18 cellular contexts compared by ENCODE assay signal in genomic region chr15:70078578-70079417, GRCh38. TPM values are rescaled to one million over a fixed set of nuclear protein-coding genes. Genes with fewer than 3 reads are reported as not detected.
DNase-seq lines count a peak whose midpoint lies in the region; ATAC-seq and TF ChIP-seq lines count a peak whose summit lies in the region.
"Had no signal": no experiment of that assay in that cellular context is flagged by ENCODE, and none has a peak within 500 bp of the region (broad histone marks: within the 10 kb centered on the region; RNA-seq: fewer than 3 reads in every experiment).

No MANE protein-coding gene starts in this region.

- H3K9me3 ChIP-seq in HEK293 (ENCODE audit: control insufficient read depth, insufficient read depth, low read depth, low read length) (no peaks in the 10 kb centered on the region), colonic mucosa (no peaks in the 10 kb centered on the region), mucosa of descending colon (no peaks in the 10 kb centered on the region), Karpas-422 (ENCODE audit: low read length) (no peaks in the 10 kb centered on the region), H9 (ENCODE audit: control insufficient read depth, low read depth, low read length) (no peaks in the 10 kb centered on the region)
- H3K9me3 ChIP-seq: heart right ventricle, right atrium auricular region, testis had no signal

- H3K56ac ChIP-seq in H9 (ENCODE audit: insufficient read length, low read depth, low read length) = no peak overlapping the region

- H3K9ac ChIP-seq in colonic mucosa (ENCODE audit: low read depth in 2 of 2, low read length in 2 of 2) = no peak overlapping the region
- H3K9ac ChIP-seq in Karpas-422 (ENCODE audit: low read length) = no peak overlapping the region
- H3K9ac ChIP-seq in H9 (ENCODE audit: extremely low read depth, insufficient read length, low read length) = no peak overlapping the region

- intact Hi-C loops in colonic mucosa (cut with DNase I) (no loop called here), mucosa of descending colon (cut with DNase I, micrococcal nuclease) (no loop called here)

- H2AFZ ChIP-seq in Karpas-422 (ENCODE audit: low read length) (no peak overlapping the region), H9 (ENCODE audit: low read length) (no peak overlapping the region)

- no peak overlapping the region for H3T11ph ChIP-seq in H9 (ENCODE audit: low read length)

- peak overlapping the region; percentile 55 for H3K27ac Mint-ChIP-seq in stimulated activated memory B cell treated with anti-CD40 and anti-IgM and Interleukin-4, amounts not matched to agents 10 μg/mL and 1 μg/mL and 100 μg/mL, for 72 hours
- H3K27ac Mint-ChIP-seq in H9 = 0 out of 7 replicates have a peak overlapping the region, but pooled peaks of 1 of the 3 experiments have one; percentile 28

- WGBS in H9 (ENCODE audit: extremely low coverage, insufficient read length, low lambda C conversion rate) = no CpG with 5 or more reads among the region's 13 CpGs

- H4K8ac ChIP-seq in H9 (replicated peaks; ENCODE audit: insufficient read length, low read depth, low read length) = no peak overlapping the region

- H3K23ac ChIP-seq in H9 (ENCODE audit: insufficient read length, low read depth, low read length) = no peak overlapping the region

- H3K14ac ChIP-seq in H9 (ENCODE audit: insufficient read depth, low read length) = no peak overlapping the region

- POLR2A ChIA-PET in HEK293 (lab: Yijun Ruan, JAX) = interaction anchor here (0.5 to 1.8 kb wide), 3 partner anchors 9 to 1776 kb away, joined by 3 to 6 read pairs (median 3); partner anchors contain the start of gene TLE3

- H3K4me3 Mint-ChIP-seq in stimulated activated memory B cell treated with anti-CD40 and anti-IgM and Interleukin-4, amounts not matched to agents 10 μg/mL and 1 μg/mL and 100 μg/mL, for 72 hours = no peak overlapping the region
- H3K4me3 Mint-ChIP-seq in H9 = no peak overlapping the region

- H3K4me2 ChIP-seq in Karpas-422 (ENCODE audit: low read depth, low read length, poor library complexity, severe bottlenecking) (no peak overlapping the region), H9 (ENCODE audit: insufficient read depth, insufficient read length, low read length) (no peak overlapping the region)

- H2BK5ac ChIP-seq in H9 (ENCODE audit: insufficient read length, low read length) = no peak overlapping the region

- DNase-seq in colonic mucosa (peak; percentile 50), mucosa of descending colon (peak in 1 of 3 donors; percentile 31), Karpas-422 (no peak), NCI-H2029 treated with DMSO at 0.1 percent for 48 hours (lab: John Stamatoyannopoulos, UW) (no peak), H9 (no peak)
- DNase-seq in stimulated activated CD4-positive, alpha-beta T cell treated with anti-CD3 and anti-CD28 coated beads, Interleukin-1b, Interleukin-23, amount 100 ng/mL, for 48 hours = no peak
- DNase-seq: activated CD4-positive, alpha-beta T cell treated with anti-CD3 and anti-CD28 coated beads for 1 hour; HCEC 1CT; heart right ventricle; NCI-H1105 treated with DMSO at 0.1 percent for 48 hours; NCI-H510A treated with DMSO at 0.1 percent for 48 hours; T1000; testis had no signal

- no peak overlapping the region for H2AK5ac ChIP-seq in H9 (ENCODE audit: insufficient read length, low read length)

- no peak overlapping the region for H2BK15ac ChIP-seq in H9 (ENCODE audit: low read depth, low read length)

- CTCF ChIA-PET in HEK293 (lab: Yijun Ruan, JAX) = interaction anchor here (0.7 to 0.9 kb wide), 3 partner anchors 25 to 878 kb away, joined by 3 read pairs; no protein-coding TSS in a partner anchor

- H3K27me3 ChIP-seq in colonic mucosa (no peaks in the 10 kb centered on the region), Karpas-422 (ENCODE audit: low read length) (no peaks in the 10 kb centered on the region), H9 (ENCODE audit: insufficient read depth, low read length) (no peaks in the 10 kb centered on the region)
- H3K27me3 ChIP-seq: heart right ventricle, right atrium auricular region, testis had no signal

- H2BK12ac ChIP-seq in H9 (ENCODE audit: insufficient read length, low read depth, low read length) = no peak overlapping the region

- no peaks in the 10 kb centered on the region for H3K79me2 ChIP-seq in Karpas-422 (ENCODE audit: low read length)
- H3K79me2 ChIP-seq in H9 (ENCODE audit: insufficient read depth, low read length) = peaks cover 3% of the 10 kb centered on the region; the same call in 1 of the 2 replicates

- H3K9me2 ChIP-seq in Karpas-422 (replicated peaks; ENCODE audit: insufficient read depth, low read length) = no peaks in the 10 kb centered on the region

- H3K79me1 ChIP-seq in H9 (ENCODE audit: insufficient read depth, low read depth, low read length, poor library complexity, severe bottlenecking) = peaks cover 12% of the 10 kb centered on the region

- peak; percentile 60 for ATAC-seq in mucosa of descending colon
- no peak for ATAC-seq in stimulated activated memory B cell treated with anti-CD40 and anti-IgM and Interleukin-4, amounts not matched to agents 10 μg/mL and 1 μg/mL and 100 μg/mL, for 72 hours
- ATAC-seq: activated naive CD4-positive, alpha-beta T cell treated with anti-CD3 and anti-CD28 coated beads, Interleukin-2, amount 50 U/mL, for 72 hours had no signal

- H2BK20ac ChIP-seq in H9 (ENCODE audit: low read depth, low read length, poor library complexity, severe bottlenecking) = no peak overlapping the region

- H4K91ac ChIP-seq in H9 (ENCODE audit: insufficient read length, low read depth, low read length) = no peak overlapping the region

- peaks cover 65% of the 10 kb centered on the region for H3K4me1 Mint-ChIP-seq in stimulated activated memory B cell treated with anti-CD40 and anti-IgM and Interleukin-4, amounts not matched to agents 10 μg/mL and 1 μg/mL and 100 μg/mL, for 72 hours
- H3K4me1 Mint-ChIP-seq in H9 = peaks cover 62 to 70% of the 10 kb centered on the region in 2 experiments

- no peak overlapping the region for H2BK120ac ChIP-seq in H9 (ENCODE audit: low read depth, low read length, poor library complexity, severe bottlenecking)

- H3K4ac ChIP-seq in H9 (ENCODE audit: low read depth, low read length) = no peak overlapping the region

- H4K5ac ChIP-seq in H9 (ENCODE audit: insufficient read length, low read depth, low read length) = no peak overlapping the region

- peaks cover 7% of the 10 kb centered on the region for H4K20me1 ChIP-seq in Karpas-422 (ENCODE audit: insufficient read depth, low read depth, low read length)
- no peaks in the 10 kb centered on the region for H4K20me1 ChIP-seq in H9 (ENCODE audit: control insufficient read depth, insufficient read depth, insufficient read length)

- peaks cover 64% of the 10 kb centered on the region for H3K36me3 Mint-ChIP-seq in stimulated activated memory B cell treated with anti-CD40 and anti-IgM and Interleukin-4, amounts not matched to agents 10 μg/mL and 1 μg/mL and 100 μg/mL, for 72 hours
- peaks cover 23 to 72% (median 68%) of the 10 kb centered on the region in 3 experiments; a peak in 6 of 7 replicates for H3K36me3 Mint-ChIP-seq in H9 (ENCODE audit: insufficient read depth in 1 of 3, low read depth in 3 of 3)

- H3K27ac ChIP-seq in HEK293 (ENCODE audit: extremely low read depth, low read depth, low read length) (0 out of 2 replicates have a peak overlapping the region, but pooled peaks have one; percentile 12), colonic mucosa (no peak overlapping the region), Karpas-422 (ENCODE audit: low read length) (no peak overlapping the region), H9 (ENCODE audit: insufficient read length, low read depth, low read length) (no peak overlapping the region)
- H3K27ac ChIP-seq: coronary artery, heart right ventricle, right atrium auricular region, testis had no signal

- H3K4me3 ChIP-seq in HEK293 (ENCODE audit: low read depth, low read length) (no peak overlapping the region), colonic mucosa (no peak overlapping the region), mucosa of descending colon (no peak overlapping the region), Karpas-422 (ENCODE audit: low read length) (no peak overlapping the region)
- H3K4me3 ChIP-seq: coronary artery, heart right ventricle, right atrium auricular region, testis had no signal

- H3K36me3 ChIP-seq in HEK293 (ENCODE audit: control insufficient read depth in 2 of 2, insufficient read depth in 1 of 2, low read length in 2 of 2) = peaks cover 83 to 98% of the 10 kb centered on the region in 2 experiments
- H3K36me3 ChIP-seq in colonic mucosa = peaks cover 26% of the 10 kb centered on the region
- peaks cover 12% of the 10 kb centered on the region for H3K36me3 ChIP-seq in mucosa of descending colon (ENCODE audit: low read depth)
- peaks cover 25% of the 10 kb centered on the region for H3K36me3 ChIP-seq in Karpas-422 (ENCODE audit: insufficient read depth, low read length)

- H3K4me1 ChIP-seq in HEK293 (ENCODE audit: control insufficient read depth, insufficient read depth, low read length) (peaks cover 13% of the 10 kb centered on the region), colonic mucosa (peaks cover 8% of the 10 kb centered on the region), mucosa of descending colon (ENCODE audit: low read depth) (no peaks in the 10 kb centered on the region), Karpas-422 (ENCODE audit: low read length) (peaks cover 6% of the 10 kb centered on the region), H9 (ENCODE audit: insufficient read depth, low read length) (peaks cover 22% of the 10 kb centered on the region)

- TF ChIP-seq CTCF in HEK293 (tag by site-specific recombination; IDR thresholded peaks at IDR 0.05) (no peak), colonic mucosa (IDR thresholded peaks at IDR 0.05) (no peak), mucosa of descending colon (IDR thresholded peaks at IDR 0.05) (no peak), H9 (conservative IDR thresholded peaks at IDR 0.05) (no peak)

- H3K27me3 Mint-ChIP-seq in stimulated activated memory B cell treated with anti-CD40 and anti-IgM and Interleukin-4, amounts not matched to agents 10 μg/mL and 1 μg/mL and 100 μg/mL, for 72 hours = no peaks in the 10 kb centered on the region
- no peaks in the 10 kb centered on the region; the same call in 1 of the 2 replicates for H3K27me3 Mint-ChIP-seq in H9 (ENCODE audit: low read depth)

- no peak overlapping the region for H3K18ac ChIP-seq in H9 (ENCODE audit: insufficient read length, low read depth, low read length)

- no peaks in the 10 kb centered on the region for H3K9me3 Mint-ChIP-seq in stimulated activated memory B cell treated with anti-CD40 and anti-IgM and Interleukin-4, amounts not matched to agents 10 μg/mL and 1 μg/mL and 100 μg/mL, for 72 hours
- no peaks in the 10 kb centered on the region for H3K9me3 Mint-ChIP-seq in H9
- H3K9me3 Mint-ChIP-seq: activated naive CD4-positive, alpha-beta T cell treated with anti-CD3 and anti-CD28 coated beads, Interleukin-2, amount 50 U/mL, for 72 hours had no signal

- H3K23me2 ChIP-seq in H9 (ENCODE audit: insufficient read length, low read depth, low read length, poor library complexity, severe bottlenecking) = peaks cover 3% of the 10 kb centered on the region

TF ChIP-seq in HEK293, 187 proteins besides CTCF, POLR2A, EP300 and RAD21 (continues in another document):
- peak; percentile 61 for TF ChIP-seq ZIC2 (tag by site-specific recombination; IDR thresholded peaks at IDR 0.05)

RNA-seq across cellular contexts. Expression of gene TLE3, which starts 18.9 kb away (rescaled TPM):
- total RNA-seq in colonic mucosa (10 to 100 TPM; 65.4 to 85.1 TPM), mucosa of descending colon (100 to 1,000 TPM in 2 of 3 donors, 10 to 100 TPM in 1; 77.6 to 123 (median 103) TPM), H9 (2021) (91.3 and 98.2 TPM in 2 replicates)
- 63.6 and 99.8 TPM in 2 replicates for total RNA-seq in Karpas-422 (2014; rRNA removed; shearing (Covaris generic); ENCODE audit: low replicate concordance)
